1 cellular context compared by ENCODE assay signal in the genomic region with DNA sequence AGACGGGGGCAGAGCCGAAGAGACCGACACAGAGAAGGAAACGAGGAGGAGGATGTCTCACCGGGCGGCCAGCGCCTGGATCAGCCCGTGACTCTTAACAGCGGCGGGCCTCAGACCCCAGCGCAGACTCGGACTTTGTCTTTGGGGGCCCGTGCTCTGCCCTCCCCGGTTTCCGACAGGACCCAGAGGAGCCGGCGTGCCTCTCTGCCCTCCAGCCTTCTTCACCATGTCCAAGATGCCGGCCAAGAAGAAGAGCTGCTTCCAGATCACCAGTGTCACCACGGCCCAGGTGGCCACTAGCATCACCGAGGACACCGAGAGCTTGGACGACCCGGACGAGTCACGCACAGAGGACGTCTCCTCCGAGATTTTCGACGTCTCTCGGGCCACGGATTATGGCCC.
TF ChIP-seq lines count a peak whose summit lies in the region.

No MANE protein-coding gene starts in this region.

TF ChIP-seq in K562, 482 proteins besides CTCF, POLR2A, EP300 and RAD21 (continued from another document and continues in another):
- TF ChIP-seq, protein P1, sequence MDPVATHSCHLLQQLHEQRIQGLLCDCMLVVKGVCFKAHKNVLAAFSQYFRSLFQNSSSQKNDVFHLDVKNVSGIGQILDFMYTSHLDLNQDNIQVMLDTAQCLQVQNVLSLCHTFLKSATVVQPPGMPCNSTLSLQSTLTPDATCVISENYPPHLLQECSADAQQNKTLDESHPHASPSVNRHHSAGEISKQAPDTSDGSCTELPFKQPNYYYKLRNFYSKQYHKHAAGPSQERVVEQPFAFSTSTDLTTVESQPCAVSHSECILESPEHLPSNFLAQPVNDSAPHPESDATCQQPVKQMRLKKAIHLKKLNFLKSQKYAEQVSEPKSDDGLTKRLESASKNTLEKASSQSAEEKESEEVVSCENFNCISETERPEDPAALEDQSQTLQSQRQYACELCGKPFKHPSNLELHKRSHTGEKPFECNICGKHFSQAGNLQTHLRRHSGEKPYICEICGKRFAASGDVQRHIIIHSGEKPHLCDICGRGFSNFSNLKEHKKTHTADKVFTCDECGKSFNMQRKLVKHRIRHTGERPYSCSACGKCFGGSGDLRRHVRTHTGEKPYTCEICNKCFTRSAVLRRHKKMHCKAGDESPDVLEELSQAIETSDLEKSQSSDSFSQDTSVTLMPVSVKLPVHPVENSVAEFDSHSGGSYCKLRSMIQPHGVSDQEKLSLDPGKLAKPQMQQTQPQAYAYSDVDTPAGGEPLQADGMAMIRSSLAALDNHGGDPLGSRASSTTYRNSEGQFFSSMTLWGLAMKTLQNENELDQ (CRISPR knock-in tag; IDR thresholded peaks at IDR 0.05; ENCODE audit: borderline replicate concordance): no peak
- TF ChIP-seq ZNF212 (CRISPR knock-in tag; IDR thresholded peaks at IDR 0.05) (no peak), CBX3 (IDR thresholded peaks at IDR 0.05; ENCODE audit: borderline replicate concordance in 1 of 2, low read length in 2 of 2) (no peak), CEBPB (tag; IDR thresholded peaks at IDR 0.05) (no peak), NFATC3 (IDR thresholded peaks at IDR 0.05) (no peak), ZNF766 (CRISPR knock-in tag; conservative IDR thresholded peaks at IDR 0.05) (no peak), SMAD1 (IDR thresholded peaks at IDR 0.05; ENCODE audit: low read depth, low read length, partially characterized antibody) (no peak), PHF8 (IDR thresholded peaks at IDR 0.05; ENCODE audit: borderline replicate concordance, low read length) (no peak; the same call in 1 of the 2 replicates), FOXK1 (CRISPR knock-in tag; IDR thresholded peaks at IDR 0.05; ENCODE audit: borderline replicate concordance) (no peak), ZNF121 (CRISPR knock-in tag; conservative IDR thresholded peaks at IDR 0.05) (no peak), NONO (IDR thresholded peaks at IDR 0.05; ENCODE audit: low read depth in 2 of 2, low read length in 1 of 2) (0 out of 4 replicates have a peak, but pooled peaks of 1 of the 2 experiments have one; percentile 14), U2AF1 (optimal IDR thresholded peaks at IDR 0.05; ENCODE audit: low read depth, low read length) (no peak), GATAD2B (IDR thresholded peaks at IDR 0.05; ENCODE audit: borderline replicate concordance) (no peak), SPI1 (IDR thresholded peaks at IDR 0.05; ENCODE audit: borderline replicate concordance, low read depth, low read length) (no peak), RUNX1 (IDR thresholded peaks at IDR 0.05; ENCODE audit: low read depth) (no peak), CBFB (CRISPR knock-in tag; IDR thresholded peaks at IDR 0.05) (no peak), CHD1 (IDR thresholded peaks at IDR 0.05; ENCODE audit: low read length) (peak; percentile 36), BDP1 (IDR thresholded peaks at IDR 0.05; ENCODE audit: insufficient read depth, insufficient read length) (no peak), RBM17 (IDR thresholded peaks at IDR 0.05; ENCODE audit: borderline replicate concordance, low read depth, low read length) (no peak), ZNF431 (CRISPR knock-in tag; IDR thresholded peaks at IDR 0.05) (no peak), SREBF1 (IDR thresholded peaks at IDR 0.05; ENCODE audit: borderline replicate concordance, low read depth, low read length) (no peak), ZNF165 (CRISPR knock-in tag; IDR thresholded peaks at IDR 0.05; ENCODE audit: borderline replicate concordance) (no peak), ZNF507 (tag; conservative IDR thresholded peaks at IDR 0.05) (no peak)
- TF ChIP-seq, protein P2, sequence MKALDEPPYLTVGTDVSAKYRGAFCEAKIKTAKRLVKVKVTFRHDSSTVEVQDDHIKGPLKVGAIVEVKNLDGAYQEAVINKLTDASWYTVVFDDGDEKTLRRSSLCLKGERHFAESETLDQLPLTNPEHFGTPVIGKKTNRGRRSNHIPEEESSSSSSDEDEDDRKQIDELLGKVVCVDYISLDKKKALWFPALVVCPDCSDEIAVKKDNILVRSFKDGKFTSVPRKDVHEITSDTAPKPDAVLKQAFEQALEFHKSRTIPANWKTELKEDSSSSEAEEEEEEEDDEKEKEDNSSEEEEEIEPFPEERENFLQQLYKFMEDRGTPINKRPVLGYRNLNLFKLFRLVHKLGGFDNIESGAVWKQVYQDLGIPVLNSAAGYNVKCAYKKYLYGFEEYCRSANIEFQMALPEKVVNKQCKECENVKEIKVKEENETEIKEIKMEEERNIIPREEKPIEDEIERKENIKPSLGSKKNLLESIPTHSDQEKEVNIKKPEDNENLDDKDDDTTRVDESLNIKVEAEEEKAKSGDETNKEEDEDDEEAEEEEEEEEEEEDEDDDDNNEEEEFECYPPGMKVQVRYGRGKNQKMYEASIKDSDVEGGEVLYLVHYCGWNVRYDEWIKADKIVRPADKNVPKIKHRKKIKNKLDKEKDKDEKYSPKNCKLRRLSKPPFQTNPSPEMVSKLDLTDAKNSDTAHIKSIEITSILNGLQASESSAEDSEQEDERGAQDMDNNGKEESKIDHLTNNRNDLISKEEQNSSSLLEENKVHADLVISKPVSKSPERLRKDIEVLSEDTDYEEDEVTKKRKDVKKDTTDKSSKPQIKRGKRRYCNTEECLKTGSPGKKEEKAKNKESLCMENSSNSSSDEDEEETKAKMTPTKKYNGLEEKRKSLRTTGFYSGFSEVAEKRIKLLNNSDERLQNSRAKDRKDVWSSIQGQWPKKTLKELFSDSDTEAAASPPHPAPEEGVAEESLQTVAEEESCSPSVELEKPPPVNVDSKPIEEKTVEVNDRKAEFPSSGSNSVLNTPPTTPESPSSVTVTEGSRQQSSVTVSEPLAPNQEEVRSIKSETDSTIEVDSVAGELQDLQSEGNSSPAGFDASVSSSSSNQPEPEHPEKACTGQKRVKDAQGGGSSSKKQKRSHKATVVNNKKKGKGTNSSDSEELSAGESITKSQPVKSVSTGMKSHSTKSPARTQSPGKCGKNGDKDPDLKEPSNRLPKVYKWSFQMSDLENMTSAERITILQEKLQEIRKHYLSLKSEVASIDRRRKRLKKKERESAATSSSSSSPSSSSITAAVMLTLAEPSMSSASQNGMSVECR (CRISPR knock-in tag; IDR thresholded peaks at IDR 0.05): peak; percentile 11; the same call in 1 of the 2 replicates
- TF ChIP-seq, protein P3, sequence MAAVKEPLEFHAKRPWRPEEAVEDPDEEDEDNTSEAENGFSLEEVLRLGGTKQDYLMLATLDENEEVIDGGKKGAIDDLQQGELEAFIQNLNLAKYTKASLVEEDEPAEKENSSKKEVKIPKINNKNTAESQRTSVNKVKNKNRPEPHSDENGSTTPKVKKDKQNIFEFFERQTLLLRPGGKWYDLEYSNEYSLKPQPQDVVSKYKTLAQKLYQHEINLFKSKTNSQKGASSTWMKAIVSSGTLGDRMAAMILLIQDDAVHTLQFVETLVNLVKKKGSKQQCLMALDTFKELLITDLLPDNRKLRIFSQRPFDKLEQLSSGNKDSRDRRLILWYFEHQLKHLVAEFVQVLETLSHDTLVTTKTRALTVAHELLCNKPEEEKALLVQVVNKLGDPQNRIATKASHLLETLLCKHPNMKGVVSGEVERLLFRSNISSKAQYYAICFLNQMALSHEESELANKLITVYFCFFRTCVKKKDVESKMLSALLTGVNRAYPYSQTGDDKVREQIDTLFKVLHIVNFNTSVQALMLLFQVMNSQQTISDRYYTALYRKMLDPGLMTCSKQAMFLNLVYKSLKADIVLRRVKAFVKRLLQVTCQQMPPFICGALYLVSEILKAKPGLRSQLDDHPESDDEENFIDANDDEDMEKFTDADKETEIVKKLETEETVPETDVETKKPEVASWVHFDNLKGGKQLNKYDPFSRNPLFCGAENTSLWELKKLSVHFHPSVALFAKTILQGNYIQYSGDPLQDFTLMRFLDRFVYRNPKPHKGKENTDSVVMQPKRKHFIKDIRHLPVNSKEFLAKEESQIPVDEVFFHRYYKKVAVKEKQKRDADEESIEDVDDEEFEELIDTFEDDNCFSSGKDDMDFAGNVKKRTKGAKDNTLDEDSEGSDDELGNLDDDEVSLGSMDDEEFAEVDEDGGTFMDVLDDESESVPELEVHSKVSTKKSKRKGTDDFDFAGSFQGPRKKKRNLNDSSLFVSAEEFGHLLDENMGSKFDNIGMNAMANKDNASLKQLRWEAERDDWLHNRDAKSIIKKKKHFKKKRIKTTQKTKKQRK (IDR thresholded peaks at IDR 0.05; ENCODE audit: borderline replicate concordance, low read depth, low read length): no peak
- TF ChIP-seq, protein P4, sequence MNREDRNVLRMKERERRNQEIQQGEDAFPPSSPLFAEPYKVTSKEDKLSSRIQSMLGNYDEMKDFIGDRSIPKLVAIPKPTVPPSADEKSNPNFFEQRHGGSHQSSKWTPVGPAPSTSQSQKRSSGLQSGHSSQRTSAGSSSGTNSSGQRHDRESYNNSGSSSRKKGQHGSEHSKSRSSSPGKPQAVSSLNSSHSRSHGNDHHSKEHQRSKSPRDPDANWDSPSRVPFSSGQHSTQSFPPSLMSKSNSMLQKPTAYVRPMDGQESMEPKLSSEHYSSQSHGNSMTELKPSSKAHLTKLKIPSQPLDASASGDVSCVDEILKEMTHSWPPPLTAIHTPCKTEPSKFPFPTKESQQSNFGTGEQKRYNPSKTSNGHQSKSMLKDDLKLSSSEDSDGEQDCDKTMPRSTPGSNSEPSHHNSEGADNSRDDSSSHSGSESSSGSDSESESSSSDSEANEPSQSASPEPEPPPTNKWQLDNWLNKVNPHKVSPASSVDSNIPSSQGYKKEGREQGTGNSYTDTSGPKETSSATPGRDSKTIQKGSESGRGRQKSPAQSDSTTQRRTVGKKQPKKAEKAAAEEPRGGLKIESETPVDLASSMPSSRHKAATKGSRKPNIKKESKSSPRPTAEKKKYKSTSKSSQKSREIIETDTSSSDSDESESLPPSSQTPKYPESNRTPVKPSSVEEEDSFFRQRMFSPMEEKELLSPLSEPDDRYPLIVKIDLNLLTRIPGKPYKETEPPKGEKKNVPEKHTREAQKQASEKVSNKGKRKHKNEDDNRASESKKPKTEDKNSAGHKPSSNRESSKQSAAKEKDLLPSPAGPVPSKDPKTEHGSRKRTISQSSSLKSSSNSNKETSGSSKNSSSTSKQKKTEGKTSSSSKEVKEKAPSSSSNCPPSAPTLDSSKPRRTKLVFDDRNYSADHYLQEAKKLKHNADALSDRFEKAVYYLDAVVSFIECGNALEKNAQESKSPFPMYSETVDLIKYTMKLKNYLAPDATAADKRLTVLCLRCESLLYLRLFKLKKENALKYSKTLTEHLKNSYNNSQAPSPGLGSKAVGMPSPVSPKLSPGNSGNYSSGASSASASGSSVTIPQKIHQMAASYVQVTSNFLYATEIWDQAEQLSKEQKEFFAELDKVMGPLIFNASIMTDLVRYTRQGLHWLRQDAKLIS (CRISPR knock-in tag; IDR thresholded peaks at IDR 0.05): 0 out of 2 replicates have a peak, but pooled peaks have one; percentile 2
- TF ChIP-seq, protein P5, sequence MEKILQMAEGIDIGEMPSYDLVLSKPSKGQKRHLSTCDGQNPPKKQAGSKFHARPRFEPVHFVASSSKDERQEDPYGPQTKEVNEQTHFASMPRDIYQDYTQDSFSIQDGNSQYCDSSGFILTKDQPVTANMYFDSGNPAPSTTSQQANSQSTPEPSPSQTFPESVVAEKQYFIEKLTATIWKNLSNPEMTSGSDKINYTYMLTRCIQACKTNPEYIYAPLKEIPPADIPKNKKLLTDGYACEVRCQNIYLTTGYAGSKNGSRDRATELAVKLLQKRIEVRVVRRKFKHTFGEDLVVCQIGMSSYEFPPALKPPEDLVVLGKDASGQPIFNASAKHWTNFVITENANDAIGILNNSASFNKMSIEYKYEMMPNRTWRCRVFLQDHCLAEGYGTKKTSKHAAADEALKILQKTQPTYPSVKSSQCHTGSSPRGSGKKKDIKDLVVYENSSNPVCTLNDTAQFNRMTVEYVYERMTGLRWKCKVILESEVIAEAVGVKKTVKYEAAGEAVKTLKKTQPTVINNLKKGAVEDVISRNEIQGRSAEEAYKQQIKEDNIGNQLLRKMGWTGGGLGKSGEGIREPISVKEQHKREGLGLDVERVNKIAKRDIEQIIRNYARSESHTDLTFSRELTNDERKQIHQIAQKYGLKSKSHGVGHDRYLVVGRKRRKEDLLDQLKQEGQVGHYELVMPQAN (IDR thresholded peaks at IDR 0.05; ENCODE audit: borderline replicate concordance): no peak; the same call in 1 of the 2 replicates
- TF ChIP-seq, protein P6, sequence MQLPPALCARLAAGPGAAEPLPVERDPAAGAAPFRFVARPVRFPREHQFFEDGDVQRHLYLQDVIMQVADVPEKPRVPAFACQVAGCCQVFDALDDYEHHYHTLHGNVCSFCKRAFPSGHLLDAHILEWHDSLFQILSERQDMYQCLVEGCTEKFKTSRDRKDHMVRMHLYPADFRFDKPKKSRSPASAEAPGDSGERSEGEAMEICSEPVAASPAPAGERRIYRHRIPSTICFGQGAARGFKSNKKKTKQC (CRISPR knock-in tag; IDR thresholded peaks at IDR 0.05): no peak
- TF ChIP-seq, protein P7, sequence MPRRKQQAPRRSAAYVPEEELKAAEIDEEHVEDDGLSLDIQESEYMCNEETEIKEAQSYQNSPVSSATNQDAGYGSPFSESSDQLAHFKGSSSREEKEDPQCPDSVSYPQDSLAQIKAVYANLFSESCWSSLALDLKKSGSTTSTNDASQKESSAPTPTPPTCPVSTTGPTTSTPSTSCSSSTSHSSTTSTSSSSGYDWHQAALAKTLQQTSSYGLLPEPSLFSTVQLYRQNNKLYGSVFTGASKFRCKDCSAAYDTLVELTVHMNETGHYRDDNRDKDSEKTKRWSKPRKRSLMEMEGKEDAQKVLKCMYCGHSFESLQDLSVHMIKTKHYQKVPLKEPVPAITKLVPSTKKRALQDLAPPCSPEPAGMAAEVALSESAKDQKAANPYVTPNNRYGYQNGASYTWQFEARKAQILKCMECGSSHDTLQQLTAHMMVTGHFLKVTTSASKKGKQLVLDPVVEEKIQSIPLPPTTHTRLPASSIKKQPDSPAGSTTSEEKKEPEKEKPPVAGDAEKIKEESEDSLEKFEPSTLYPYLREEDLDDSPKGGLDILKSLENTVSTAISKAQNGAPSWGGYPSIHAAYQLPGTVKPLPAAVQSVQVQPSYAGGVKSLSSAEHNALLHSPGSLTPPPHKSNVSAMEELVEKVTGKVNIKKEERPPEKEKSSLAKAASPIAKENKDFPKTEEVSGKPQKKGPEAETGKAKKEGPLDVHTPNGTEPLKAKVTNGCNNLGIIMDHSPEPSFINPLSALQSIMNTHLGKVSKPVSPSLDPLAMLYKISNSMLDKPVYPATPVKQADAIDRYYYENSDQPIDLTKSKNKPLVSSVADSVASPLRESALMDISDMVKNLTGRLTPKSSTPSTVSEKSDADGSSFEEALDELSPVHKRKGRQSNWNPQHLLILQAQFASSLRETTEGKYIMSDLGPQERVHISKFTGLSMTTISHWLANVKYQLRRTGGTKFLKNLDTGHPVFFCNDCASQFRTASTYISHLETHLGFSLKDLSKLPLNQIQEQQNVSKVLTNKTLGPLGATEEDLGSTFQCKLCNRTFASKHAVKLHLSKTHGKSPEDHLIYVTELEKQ (CRISPR knock-in tag; IDR thresholded peaks at IDR 0.05): no peak
- TF ChIP-seq, protein P8, sequence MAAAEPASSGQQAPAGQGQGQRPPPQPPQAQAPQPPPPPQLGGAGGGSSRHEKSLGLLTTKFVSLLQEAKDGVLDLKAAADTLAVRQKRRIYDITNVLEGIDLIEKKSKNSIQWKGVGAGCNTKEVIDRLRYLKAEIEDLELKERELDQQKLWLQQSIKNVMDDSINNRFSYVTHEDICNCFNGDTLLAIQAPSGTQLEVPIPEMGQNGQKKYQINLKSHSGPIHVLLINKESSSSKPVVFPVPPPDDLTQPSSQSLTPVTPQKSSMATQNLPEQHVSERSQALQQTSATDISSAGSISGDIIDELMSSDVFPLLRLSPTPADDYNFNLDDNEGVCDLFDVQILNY (CRISPR knock-in tag; IDR thresholded peaks at IDR 0.05): no peak
